Comparison of ENCODE assay signal across 2 cellular contexts in the genomic region with DNA sequence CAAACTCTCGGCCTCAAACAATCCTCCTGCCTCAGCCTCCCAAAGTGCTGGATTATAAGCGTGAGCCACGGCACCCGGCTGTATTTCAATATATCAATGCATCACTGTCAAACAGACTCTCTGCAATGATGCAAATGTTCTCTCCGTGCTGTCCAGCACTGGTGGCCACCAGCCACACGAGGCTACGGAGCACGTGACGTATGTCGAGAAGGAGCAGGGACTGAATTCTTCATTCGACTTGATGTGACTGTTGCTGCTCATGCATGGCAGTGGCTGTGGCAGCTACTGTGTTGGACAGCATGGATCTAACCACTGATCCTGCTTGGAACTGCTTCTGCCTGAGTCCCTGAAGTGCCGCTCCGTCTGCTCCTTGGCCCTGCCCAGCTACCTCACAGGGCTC.
TF ChIP-seq lines count a peak whose summit lies in the region.

No MANE protein-coding gene starts in this region.

TF ChIP-seq in K562, 482 proteins besides CTCF, POLR2A, EP300 and RAD21:
- TF ChIP-seq, protein P1, sequence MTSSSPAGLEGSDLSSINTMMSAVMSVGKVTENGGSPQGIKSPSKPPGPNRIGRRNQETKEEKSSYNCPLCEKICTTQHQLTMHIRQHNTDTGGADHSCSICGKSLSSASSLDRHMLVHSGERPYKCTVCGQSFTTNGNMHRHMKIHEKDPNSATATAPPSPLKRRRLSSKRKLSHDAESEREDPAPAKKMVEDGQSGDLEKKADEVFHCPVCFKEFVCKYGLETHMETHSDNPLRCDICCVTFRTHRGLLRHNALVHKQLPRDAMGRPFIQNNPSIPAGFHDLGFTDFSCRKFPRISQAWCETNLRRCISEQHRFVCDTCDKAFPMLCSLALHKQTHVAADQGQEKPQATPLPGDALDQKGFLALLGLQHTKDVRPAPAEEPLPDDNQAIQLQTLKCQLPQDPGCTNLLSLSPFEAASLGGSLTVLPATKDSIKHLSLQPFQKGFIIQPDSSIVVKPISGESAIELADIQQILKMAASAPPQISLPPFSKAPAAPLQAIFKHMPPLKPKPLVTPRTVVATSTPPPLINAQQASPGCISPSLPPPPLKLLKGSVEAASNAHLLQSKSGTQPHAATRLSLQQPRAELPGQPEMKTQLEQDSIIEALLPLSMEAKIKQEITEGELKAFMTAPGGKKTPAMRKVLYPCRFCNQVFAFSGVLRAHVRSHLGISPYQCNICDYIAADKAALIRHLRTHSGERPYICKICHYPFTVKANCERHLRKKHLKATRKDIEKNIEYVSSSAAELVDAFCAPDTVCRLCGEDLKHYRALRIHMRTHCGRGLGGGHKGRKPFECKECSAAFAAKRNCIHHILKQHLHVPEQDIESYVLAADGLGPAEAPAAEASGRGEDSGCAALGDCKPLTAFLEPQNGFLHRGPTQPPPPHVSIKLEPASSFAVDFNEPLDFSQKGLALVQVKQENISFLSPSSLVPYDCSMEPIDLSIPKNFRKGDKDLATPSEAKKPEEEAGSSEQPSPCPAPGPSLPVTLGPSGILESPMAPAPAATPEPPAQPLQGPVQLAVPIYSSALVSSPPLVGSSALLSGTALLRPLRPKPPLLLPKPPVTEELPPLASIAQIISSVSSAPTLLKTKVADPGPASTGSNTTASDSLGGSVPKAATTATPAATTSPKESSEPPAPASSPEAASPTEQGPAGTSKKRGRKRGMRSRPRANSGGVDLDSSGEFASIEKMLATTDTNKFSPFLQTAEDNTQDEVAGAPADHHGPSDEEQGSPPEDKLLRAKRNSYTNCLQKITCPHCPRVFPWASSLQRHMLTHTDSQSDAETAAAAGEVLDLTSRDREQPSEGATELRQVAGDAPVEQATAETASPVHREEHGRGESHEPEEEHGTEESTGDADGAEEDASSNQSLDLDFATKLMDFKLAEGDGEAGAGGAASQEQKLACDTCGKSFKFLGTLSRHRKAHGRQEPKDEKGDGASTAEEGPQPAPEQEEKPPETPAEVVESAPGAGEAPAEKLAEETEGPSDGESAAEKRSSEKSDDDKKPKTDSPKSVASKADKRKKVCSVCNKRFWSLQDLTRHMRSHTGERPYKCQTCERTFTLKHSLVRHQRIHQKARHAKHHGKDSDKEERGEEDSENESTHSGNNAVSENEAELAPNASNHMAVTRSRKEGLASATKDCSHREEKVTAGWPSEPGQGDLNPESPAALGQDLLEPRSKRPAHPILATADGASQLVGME (CRISPR knock-in tag; IDR thresholded peaks at IDR 0.05), result no peak
- TF ChIP-seq, protein P2, sequence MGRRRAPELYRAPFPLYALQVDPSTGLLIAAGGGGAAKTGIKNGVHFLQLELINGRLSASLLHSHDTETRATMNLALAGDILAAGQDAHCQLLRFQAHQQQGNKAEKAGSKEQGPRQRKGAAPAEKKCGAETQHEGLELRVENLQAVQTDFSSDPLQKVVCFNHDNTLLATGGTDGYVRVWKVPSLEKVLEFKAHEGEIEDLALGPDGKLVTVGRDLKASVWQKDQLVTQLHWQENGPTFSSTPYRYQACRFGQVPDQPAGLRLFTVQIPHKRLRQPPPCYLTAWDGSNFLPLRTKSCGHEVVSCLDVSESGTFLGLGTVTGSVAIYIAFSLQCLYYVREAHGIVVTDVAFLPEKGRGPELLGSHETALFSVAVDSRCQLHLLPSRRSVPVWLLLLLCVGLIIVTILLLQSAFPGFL (CRISPR knock-in tag; IDR thresholded peaks at IDR 0.05), result no peak
- no peak for TF ChIP-seq TAF7 (tag; IDR thresholded peaks at IDR 0.05)
- TF ChIP-seq, protein P3, sequence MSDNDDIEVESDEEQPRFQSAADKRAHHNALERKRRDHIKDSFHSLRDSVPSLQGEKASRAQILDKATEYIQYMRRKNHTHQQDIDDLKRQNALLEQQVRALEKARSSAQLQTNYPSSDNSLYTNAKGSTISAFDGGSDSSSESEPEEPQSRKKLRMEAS (CRISPR knock-in tag; IDR thresholded peaks at IDR 0.05), result 0 out of 2 replicates have a peak, but pooled peaks have one; percentile 27
- TF ChIP-seq EWSR1 (IDR thresholded peaks at IDR 0.05; ENCODE audit: borderline replicate concordance, low read depth, partially characterized antibody), result no peak
- TF ChIP-seq, protein P4, sequence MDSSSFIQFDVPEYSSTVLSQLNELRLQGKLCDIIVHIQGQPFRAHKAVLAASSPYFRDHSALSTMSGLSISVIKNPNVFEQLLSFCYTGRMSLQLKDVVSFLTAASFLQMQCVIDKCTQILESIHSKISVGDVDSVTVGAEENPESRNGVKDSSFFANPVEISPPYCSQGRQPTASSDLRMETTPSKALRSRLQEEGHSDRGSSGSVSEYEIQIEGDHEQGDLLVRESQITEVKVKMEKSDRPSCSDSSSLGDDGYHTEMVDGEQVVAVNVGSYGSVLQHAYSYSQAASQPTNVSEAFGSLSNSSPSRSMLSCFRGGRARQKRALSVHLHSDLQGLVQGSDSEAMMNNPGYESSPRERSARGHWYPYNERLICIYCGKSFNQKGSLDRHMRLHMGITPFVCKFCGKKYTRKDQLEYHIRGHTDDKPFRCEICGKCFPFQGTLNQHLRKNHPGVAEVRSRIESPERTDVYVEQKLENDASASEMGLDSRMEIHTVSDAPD (CRISPR knock-in tag; IDR thresholded peaks at IDR 0.05), result no peak
- TF ChIP-seq, protein P5, sequence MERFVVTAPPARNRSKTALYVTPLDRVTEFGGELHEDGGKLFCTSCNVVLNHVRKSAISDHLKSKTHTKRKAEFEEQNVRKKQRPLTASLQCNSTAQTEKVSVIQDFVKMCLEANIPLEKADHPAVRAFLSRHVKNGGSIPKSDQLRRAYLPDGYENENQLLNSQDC (CRISPR knock-in tag; IDR thresholded peaks at IDR 0.05), result no peak
- TF ChIP-seq, protein P6, sequence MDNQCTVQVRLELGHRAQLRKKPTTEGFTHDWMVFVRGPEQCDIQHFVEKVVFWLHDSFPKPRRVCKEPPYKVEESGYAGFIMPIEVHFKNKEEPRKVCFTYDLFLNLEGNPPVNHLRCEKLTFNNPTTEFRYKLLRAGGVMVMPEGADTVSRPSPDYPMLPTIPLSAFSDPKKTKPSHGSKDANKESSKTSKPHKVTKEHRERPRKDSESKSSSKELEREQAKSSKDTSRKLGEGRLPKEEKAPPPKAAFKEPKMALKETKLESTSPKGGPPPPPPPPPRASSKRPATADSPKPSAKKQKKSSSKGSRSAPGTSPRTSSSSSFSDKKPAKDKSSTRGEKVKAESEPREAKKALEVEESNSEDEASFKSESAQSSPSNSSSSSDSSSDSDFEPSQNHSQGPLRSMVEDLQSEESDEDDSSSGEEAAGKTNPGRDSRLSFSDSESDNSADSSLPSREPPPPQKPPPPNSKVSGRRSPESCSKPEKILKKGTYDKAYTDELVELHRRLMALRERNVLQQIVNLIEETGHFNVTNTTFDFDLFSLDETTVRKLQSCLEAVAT (IDR thresholded peaks at IDR 0.05), result 0 out of 4 replicates have a peak, but pooled peaks of 1 of the 2 experiments have one; percentile 30
- no peak for TF ChIP-seq ZNF143 (CRISPR knock-in tag; IDR thresholded peaks at IDR 0.05)
- TF ChIP-seq, protein P7, sequence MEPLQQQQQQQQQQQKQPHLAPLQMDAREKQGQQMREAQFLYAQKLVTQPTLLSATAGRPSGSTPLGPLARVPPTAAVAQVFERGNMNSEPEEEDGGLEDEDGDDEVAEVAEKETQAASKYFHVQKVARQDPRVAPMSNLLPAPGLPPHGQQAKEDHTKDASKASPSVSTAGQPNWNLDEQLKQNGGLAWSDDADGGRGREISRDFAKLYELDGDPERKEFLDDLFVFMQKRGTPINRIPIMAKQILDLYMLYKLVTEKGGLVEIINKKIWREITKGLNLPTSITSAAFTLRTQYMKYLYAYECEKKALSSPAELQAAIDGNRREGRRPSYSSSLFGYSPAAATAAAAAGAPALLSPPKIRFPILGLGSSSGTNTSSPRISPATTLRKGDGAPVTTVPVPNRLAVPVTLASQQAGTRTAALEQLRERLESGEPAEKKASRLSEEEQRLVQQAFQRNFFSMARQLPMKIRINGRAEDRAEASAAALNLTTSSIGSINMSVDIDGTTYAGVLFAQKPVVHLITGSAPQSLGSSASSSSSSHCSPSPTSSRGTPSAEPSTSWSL (CRISPR knock-in tag; IDR thresholded peaks at IDR 0.05; ENCODE audit: borderline replicate concordance), result no peak

TF ChIP-seq in H1, 55 proteins besides CTCF, POLR2A, EP300 and RAD21:
- TF ChIP-seq CTBP2 (IDR thresholded peaks at IDR 0.05; ENCODE audit: borderline replicate concordance, insufficient read depth, insufficient read length, low read length) (no peak), KDM1A (IDR thresholded peaks at IDR 0.05; ENCODE audit: borderline replicate concordance, low read length) (no peak), ZNF274 (IDR thresholded peaks at IDR 0.05; ENCODE audit: borderline replicate concordance, extremely low read depth, low read length) (no peak), EZH2 (IDR thresholded peaks at IDR 0.05; ENCODE audit: low read depth, low read length, severe bottlenecking) (no peak), BRCA1 (IDR thresholded peaks at IDR 0.05; ENCODE audit: low read depth, low read length) (no peak), MAFK (IDR thresholded peaks at IDR 0.05; ENCODE audit: low read depth, low read length) (no peak), KDM4A (IDR thresholded peaks at IDR 0.05; ENCODE audit: low read depth, low read length, severe bottlenecking) (no peak), HDAC6 (IDR thresholded peaks at IDR 0.05; ENCODE audit: low read depth, low read length) (no peak), RBBP5 (IDR thresholded peaks at IDR 0.05; ENCODE audit: borderline replicate concordance, low read depth, low read length) (no peak), SP2 (IDR thresholded peaks at IDR 0.05; ENCODE audit: low read length) (no peak), TCF12 (IDR thresholded peaks at IDR 0.05; ENCODE audit: low read depth, low read length) (no peak)
- TF ChIP-seq, protein P8, sequence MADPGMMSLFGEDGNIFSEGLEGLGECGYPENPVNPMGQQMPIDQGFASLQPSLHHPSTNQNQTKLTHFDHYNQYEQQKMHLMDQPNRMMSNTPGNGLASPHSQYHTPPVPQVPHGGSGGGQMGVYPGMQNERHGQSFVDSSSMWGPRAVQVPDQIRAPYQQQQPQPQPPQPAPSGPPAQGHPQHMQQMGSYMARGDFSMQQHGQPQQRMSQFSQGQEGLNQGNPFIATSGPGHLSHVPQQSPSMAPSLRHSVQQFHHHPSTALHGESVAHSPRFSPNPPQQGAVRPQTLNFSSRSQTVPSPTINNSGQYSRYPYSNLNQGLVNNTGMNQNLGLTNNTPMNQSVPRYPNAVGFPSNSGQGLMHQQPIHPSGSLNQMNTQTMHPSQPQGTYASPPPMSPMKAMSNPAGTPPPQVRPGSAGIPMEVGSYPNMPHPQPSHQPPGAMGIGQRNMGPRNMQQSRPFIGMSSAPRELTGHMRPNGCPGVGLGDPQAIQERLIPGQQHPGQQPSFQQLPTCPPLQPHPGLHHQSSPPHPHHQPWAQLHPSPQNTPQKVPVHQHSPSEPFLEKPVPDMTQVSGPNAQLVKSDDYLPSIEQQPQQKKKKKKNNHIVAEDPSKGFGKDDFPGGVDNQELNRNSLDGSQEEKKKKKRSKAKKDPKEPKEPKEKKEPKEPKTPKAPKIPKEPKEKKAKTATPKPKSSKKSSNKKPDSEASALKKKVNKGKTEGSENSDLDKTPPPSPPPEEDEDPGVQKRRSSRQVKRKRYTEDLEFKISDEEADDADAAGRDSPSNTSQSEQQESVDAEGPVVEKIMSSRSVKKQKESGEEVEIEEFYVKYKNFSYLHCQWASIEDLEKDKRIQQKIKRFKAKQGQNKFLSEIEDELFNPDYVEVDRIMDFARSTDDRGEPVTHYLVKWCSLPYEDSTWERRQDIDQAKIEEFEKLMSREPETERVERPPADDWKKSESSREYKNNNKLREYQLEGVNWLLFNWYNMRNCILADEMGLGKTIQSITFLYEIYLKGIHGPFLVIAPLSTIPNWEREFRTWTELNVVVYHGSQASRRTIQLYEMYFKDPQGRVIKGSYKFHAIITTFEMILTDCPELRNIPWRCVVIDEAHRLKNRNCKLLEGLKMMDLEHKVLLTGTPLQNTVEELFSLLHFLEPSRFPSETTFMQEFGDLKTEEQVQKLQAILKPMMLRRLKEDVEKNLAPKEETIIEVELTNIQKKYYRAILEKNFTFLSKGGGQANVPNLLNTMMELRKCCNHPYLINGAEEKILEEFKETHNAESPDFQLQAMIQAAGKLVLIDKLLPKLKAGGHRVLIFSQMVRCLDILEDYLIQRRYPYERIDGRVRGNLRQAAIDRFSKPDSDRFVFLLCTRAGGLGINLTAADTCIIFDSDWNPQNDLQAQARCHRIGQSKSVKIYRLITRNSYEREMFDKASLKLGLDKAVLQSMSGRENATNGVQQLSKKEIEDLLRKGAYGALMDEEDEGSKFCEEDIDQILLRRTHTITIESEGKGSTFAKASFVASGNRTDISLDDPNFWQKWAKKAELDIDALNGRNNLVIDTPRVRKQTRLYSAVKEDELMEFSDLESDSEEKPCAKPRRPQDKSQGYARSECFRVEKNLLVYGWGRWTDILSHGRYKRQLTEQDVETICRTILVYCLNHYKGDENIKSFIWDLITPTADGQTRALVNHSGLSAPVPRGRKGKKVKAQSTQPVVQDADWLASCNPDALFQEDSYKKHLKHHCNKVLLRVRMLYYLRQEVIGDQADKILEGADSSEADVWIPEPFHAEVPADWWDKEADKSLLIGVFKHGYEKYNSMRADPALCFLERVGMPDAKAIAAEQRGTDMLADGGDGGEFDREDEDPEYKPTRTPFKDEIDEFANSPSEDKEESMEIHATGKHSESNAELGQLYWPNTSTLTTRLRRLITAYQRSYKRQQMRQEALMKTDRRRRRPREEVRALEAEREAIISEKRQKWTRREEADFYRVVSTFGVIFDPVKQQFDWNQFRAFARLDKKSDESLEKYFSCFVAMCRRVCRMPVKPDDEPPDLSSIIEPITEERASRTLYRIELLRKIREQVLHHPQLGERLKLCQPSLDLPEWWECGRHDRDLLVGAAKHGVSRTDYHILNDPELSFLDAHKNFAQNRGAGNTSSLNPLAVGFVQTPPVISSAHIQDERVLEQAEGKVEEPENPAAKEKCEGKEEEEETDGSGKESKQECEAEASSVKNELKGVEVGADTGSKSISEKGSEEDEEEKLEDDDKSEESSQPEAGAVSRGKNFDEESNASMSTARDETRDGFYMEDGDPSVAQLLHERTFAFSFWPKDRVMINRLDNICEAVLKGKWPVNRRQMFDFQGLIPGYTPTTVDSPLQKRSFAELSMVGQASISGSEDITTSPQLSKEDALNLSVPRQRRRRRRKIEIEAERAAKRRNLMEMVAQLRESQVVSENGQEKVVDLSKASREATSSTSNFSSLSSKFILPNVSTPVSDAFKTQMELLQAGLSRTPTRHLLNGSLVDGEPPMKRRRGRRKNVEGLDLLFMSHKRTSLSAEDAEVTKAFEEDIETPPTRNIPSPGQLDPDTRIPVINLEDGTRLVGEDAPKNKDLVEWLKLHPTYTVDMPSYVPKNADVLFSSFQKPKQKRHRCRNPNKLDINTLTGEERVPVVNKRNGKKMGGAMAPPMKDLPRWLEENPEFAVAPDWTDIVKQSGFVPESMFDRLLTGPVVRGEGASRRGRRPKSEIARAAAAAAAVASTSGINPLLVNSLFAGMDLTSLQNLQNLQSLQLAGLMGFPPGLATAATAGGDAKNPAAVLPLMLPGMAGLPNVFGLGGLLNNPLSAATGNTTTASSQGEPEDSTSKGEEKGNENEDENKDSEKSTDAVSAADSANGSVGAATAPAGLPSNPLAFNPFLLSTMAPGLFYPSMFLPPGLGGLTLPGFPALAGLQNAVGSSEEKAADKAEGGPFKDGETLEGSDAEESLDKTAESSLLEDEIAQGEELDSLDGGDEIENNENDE (IDR thresholded peaks at IDR 0.05; ENCODE audit: insufficient replicate concordance, low read length), result no peak
